Comparison of ENCODE assay signal across 26 cellular contexts in the genomic region with DNA sequence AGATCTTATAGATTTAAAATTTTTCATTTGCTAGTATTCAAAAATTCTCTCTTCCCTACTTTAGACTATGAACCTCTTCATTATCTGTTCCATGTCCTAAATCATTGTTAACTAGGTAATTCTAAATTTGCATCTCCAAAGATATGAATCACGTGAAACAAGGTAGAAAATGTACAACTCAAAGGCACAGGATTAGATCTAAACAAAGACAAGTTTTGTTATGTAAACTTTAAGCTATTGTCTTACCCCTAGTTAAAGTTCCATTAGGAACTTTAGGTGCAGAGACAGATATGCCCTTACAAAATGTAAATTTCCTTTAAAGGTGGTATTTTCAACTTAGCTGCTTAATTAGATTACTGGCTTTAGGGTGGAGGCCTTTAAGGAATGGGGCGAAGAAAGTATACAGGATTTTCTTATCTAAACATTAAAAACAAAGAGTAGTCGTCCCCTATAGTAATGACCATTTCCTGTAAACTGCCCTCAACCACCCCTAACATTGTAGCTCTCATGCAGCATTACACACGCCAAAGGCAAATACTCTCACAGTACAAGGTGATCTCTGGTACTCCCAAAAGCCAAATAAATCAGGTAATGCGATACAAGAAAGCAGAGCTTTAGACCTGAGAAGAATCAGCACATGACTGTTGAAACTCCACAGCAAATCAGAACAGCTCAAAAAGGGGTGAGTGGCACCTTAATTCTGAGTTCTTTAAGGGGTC. TPM values are rescaled to one million over a fixed set of nuclear protein-coding genes. Genes with fewer than 3 reads are reported as not detected.
DNase-seq lines count a peak whose midpoint lies in the region; ATAC-seq and TF ChIP-seq lines count a peak whose summit lies in the region.
"Had no signal": no experiment of that assay in that cellular context is flagged by ENCODE, and none has a peak within 500 bp of the region (broad histone marks: within the 10 kb centered on the region; RNA-seq: fewer than 3 reads in every experiment).

No MANE protein-coding gene starts in this region.

- H3K27me3 Mint-ChIP-seq in endodermal cell (ENCODE audit: insufficient read depth), result no peaks in the 10 kb centered on the region
- H3K27me3 Mint-ChIP-seq: activated naive CD8-positive, alpha-beta T cell had no signal

- peaks cover 39% of the 10 kb centered on the region for H3K9me3 Mint-ChIP-seq in endodermal cell
- H3K9me3 Mint-ChIP-seq: activated CD8-positive, alpha-beta T cell treated with anti-CD3 and anti-CD28 coated beads for 36 hours had no signal

- H3K9ac ChIP-seq in HUES48 (ENCODE audit: low read depth, low read length) (peak overlapping the region; percentile 52), endodermal cell (ENCODE audit: extremely low read depth, low read length, poor library complexity, severe bottlenecking) (no peak overlapping the region)

- H3K9me3 ChIP-seq in HUES48 (ENCODE audit: control insufficient read depth, insufficient read depth, low read length), result peaks cover 25% of the 10 kb centered on the region
- peaks cover 45% of the 10 kb centered on the region for H3K9me3 ChIP-seq in endodermal cell (ENCODE audit: control insufficient read depth, low read length)
- H3K9me3 ChIP-seq in upper lobe of left lung, result no peaks in the 10 kb centered on the region
- H3K9me3 ChIP-seq in breast epithelium, result no peaks in the 10 kb centered on the region
- H3K9me3 ChIP-seq: gastrocnemius medialis, uterus had no signal

- TF ChIP-seq CTCF in endodermal cell (conservative IDR thresholded peaks at IDR 0.05) (no peak), upper lobe of left lung (IDR thresholded peaks at IDR 0.05) (no peak), breast epithelium (IDR thresholded peaks at IDR 0.05) (no peak)

- intact Hi-C loops in breast epithelium (cut with DNase I; ENCODE audit: low total_unique reads), result no loop called here

- ATAC-seq in upper lobe of left lung (ENCODE audit: low FRiP score in 2 of 2) (no peak), GM18870 (IDR thresholded peaks at IDR 0.05; ENCODE audit: unreplicated experiment) (no peak)
- ATAC-seq: activated CD8-positive, alpha-beta T cell treated with anti-CD3 and anti-CD28 coated beads for 36 hours; gastrocnemius medialis; GM12878; psoas muscle had no signal

- TF ChIP-seq POLR2A in upper lobe of left lung (IDR thresholded peaks at IDR 0.05) (no peak), breast epithelium (IDR thresholded peaks at IDR 0.05) (no peak)

- peak overlapping the region; percentile 96 for H3K27ac ChIP-seq in HUES48 (ENCODE audit: low read depth, low read length)
- no peak overlapping the region for H3K27ac ChIP-seq in endodermal cell (ENCODE audit: low read depth, low read length)
- H3K27ac ChIP-seq in upper lobe of left lung, result peak overlapping the region in 3 of 4 donors; percentile 12 to 18 (median 15)
- H3K27ac ChIP-seq in breast epithelium, result no peak overlapping the region
- H3K27ac ChIP-seq: coronary artery, gastrocnemius medialis, psoas muscle, SK-N-MC, uterus had no signal

- peaks cover 18% of the 10 kb centered on the region for H3K36me3 Mint-ChIP-seq in endodermal cell (ENCODE audit: low read depth)

- H3K4me1 ChIP-seq in HUES48 (ENCODE audit: control insufficient read depth, insufficient read depth, low read length) (peaks cover 42% of the 10 kb centered on the region), endodermal cell (ENCODE audit: control insufficient read depth, insufficient read depth, low read length) (no peaks in the 10 kb centered on the region), upper lobe of left lung (peaks cover 0 to 3% (median 0%) of the 10 kb centered on the region in 4 donors), breast epithelium (no peaks in the 10 kb centered on the region)
- H3K4me1 ChIP-seq: gastrocnemius medialis, psoas muscle, uterus had no signal

- H3K4me1 Mint-ChIP-seq in endodermal cell, result peaks cover 34% of the 10 kb centered on the region

- no peak overlapping the region for H3K4me3 Mint-ChIP-seq in endodermal cell
- H3K4me3 Mint-ChIP-seq: activated CD8-positive, alpha-beta T cell treated with anti-CD3 and anti-CD28 coated beads for 36 hours; activated naive CD8-positive, alpha-beta T cell had no signal

- H3K27ac Mint-ChIP-seq in endodermal cell, result peak overlapping the region; percentile 29
- H3K27ac Mint-ChIP-seq: activated CD8-positive, alpha-beta T cell treated with anti-CD3 and anti-CD28 coated beads for 36 hours; activated naive CD8-positive, alpha-beta T cell; activated T-helper 2 cell treated with anti-CD3 and anti-CD28 coated beads, Interferon-gamma antibody, Interleukin-2, Interleukin-4, amounts not matched to agents 10 μg/mL and 5 μg/mL and 100 μg/mL, durations not matched to agents 14 hours and 24 hours and 36 hours had no signal

- no peak for TF ChIP-seq EP300 in upper lobe of left lung (IDR thresholded peaks at IDR 0.05)

- no peaks in the 10 kb centered on the region for H3K36me3 ChIP-seq in HUES48 (ENCODE audit: control insufficient read depth, insufficient read depth, low read length)
- H3K36me3 ChIP-seq in endodermal cell (ENCODE audit: control insufficient read depth, insufficient read depth, low read length), result no peaks in the 10 kb centered on the region
- no peaks in the 10 kb centered on the region for H3K36me3 ChIP-seq in upper lobe of left lung
- no peaks in the 10 kb centered on the region for H3K36me3 ChIP-seq in breast epithelium
- H3K36me3 ChIP-seq: gastrocnemius medialis, uterus had no signal

- WGBS in endodermal cell (ENCODE audit: insufficient coverage in 1 of 2, insufficient read length in 1 of 2), 2 experiments, result 46 to 80% methylated on average over 3 to 4 of the region's 5 CpGs
- WGBS in upper lobe of left lung, 2 donors, result 40 to 45% methylated on average over 5 of the region's 5 CpGs

- H3K4me3 ChIP-seq in HUES48 (ENCODE audit: low read depth, low read length), result peak overlapping the region; percentile 38
- H3K4me3 ChIP-seq in endodermal cell (ENCODE audit: low read length), result peak overlapping the region; percentile 0
- H3K4me3 ChIP-seq in upper lobe of left lung, result no peak overlapping the region
- H3K4me3 ChIP-seq in breast epithelium, result no peak overlapping the region
- H3K4me3 ChIP-seq: coronary artery, gastrocnemius medialis, GM12878, psoas muscle, SK-N-MC, uterus had no signal

- H3K27me3 ChIP-seq in HUES48 (ENCODE audit: control insufficient read depth, insufficient read depth, low read length) (no peaks in the 10 kb centered on the region), endodermal cell (ENCODE audit: control insufficient read depth, insufficient read depth, low read length, poor library complexity, severe bottlenecking) (no peaks in the 10 kb centered on the region), upper lobe of left lung (no peaks in the 10 kb centered on the region), breast epithelium (no peaks in the 10 kb centered on the region)
- H3K27me3 ChIP-seq: gastrocnemius medialis, uterus had no signal

- DNase-seq in endodermal cell (no peak), left kidney (ENCODE audit: low read depth, low spot score) (peak; percentile 12), upper lobe of left lung (no peak), GM19238 (ENCODE audit: insufficient read length, low spot score) (no peak), breast epithelium (ENCODE audit: low spot score in 2 of 2) (no peak), occipital lobe (lab: John Stamatoyannopoulos, UW) (no peak)
- DNase-seq: activated CD8-positive, alpha-beta T cell treated with anti-CD3 and anti-CD28 coated beads for 36 hours; aorta; C1 segment of cervical spinal cord; gastrocnemius medialis; GOT3; hippocampal formation; NCI-H1417 treated with DMSO at 0.1 percent for 48 hours; psoas muscle; stimulated activated CD4-positive, alpha-beta T cell treated with anti-CD3 and anti-CD28 coated beads, Interleukin-15, amount 100 ng/mL, for 24 hours; stimulated activated naive CD4-positive, alpha-beta T cell; uterus had no signal

RNA-seq across cellular contexts. Expression of a gene that starts 57.4 kb away (rescaled TPM):
- total RNA-seq in endodermal cell, result 10 to 100 TPM; 10.7 to 10.8 TPM
- 3.9 TPM for polyA plus RNA-seq in endodermal cell (2013, experiment 1 of 2)
- polyA plus RNA-seq in endodermal cell (2013, experiment 2 of 2), result 5.7 TPM
- 1 to 10 TPM in 3 of 6 donors, under 1 TPM in 2, not detected in 1; 0.40 to 3.1 (median 1.4) TPM for total RNA-seq in upper lobe of left lung
- 1 to 10 TPM in 1 of 3 donors, under 1 TPM in 2; 0.16 to 9.4 (median 0.33) TPM for total RNA-seq in breast epithelium
- 6.2 TPM for total RNA-seq in occipital lobe
- total RNA-seq: activated CD8-positive, alpha-beta T cell treated with anti-CD3 and anti-CD28 coated beads for 36 hours; GM12878; kidney epithelial cell; OCI-LY7 had no signal
- polyA plus RNA-seq: GM12878 had no signal

Comparison
In these comparisons a context has a peak if more than half of its experiments do, and no peak if none do; other contexts are left out.
1. H3K27ac ChIP-seq: peak in HUES48 (single experiment) and upper lobe of left lung (3 of 4); none in endodermal cell (single experiment) and breast epithelium (0 of 2).
2. H3K4me3 ChIP-seq: peak in HUES48 (single experiment) and endodermal cell (single experiment); none in upper lobe of left lung (0 of 4) and breast epithelium (0 of 3).